7 cellular contexts compared by ENCODE assay signal in genomic region chr3:51388286-51389029, GRCh38. TPM values are rescaled to one million over a fixed set of nuclear protein-coding genes. Genes with fewer than 3 reads are reported as not detected.
DNase-seq lines count a peak whose midpoint lies in the region; ATAC-seq and TF ChIP-seq lines count a peak whose summit lies in the region.

No MANE protein-coding gene starts in this region.

- H3K27ac Mint-ChIP-seq in MCF 10A (ENCODE audit: low read depth, unreplicated experiment) (no peak overlapping the region), nephron (peak overlapping the region in 2 of 3 experiments; percentile 72 to 78)

- peak overlapping the region; percentile 84 for H3K4me2 ChIP-seq in Loucy (ENCODE audit: low read depth, low read length, poor library complexity, severe bottlenecking)

- POLR2A ChIA-PET in MCF 10A (lab: Yijun Ruan, JAX), result interaction anchor here (0.7 to 2.1 kb wide), 3 partner anchors 111 to 819 kb away, joined by 3 to 6 read pairs (median 3); partner anchors contain the start of genes DCAF1 and HEMK1

- no peaks in the 10 kb centered on the region for H3K9me2 ChIP-seq in Loucy (replicated peaks; ENCODE audit: low read depth, low read length)

- H3K9me3 Mint-ChIP-seq in MCF 10A (ENCODE audit: unreplicated experiment) (no peaks in the 10 kb centered on the region), nephron (no peaks in the 10 kb centered on the region)

- H3K4me3 Mint-ChIP-seq in MCF 10A (ENCODE audit: unreplicated experiment), result no peak overlapping the region
- peak overlapping the region; percentile 56 to 73 (median 67) for H3K4me3 Mint-ChIP-seq in nephron

- TF ChIP-seq CTCF in Loucy (conservative IDR thresholded peaks at IDR 0.05; ENCODE audit: low read length) (peak; percentile 37; the same call in 1 of the 2 replicates), MCF 10A (IDR thresholded peaks at IDR 0.05; ENCODE audit: unreplicated experiment) (peak; percentile 14), nephron (IDR thresholded peaks at IDR 0.05; ENCODE audit: unreplicated experiment in 3 of 3) (peak in 2 of 3 experiments; percentile 14 to 18)

- peaks cover 61% of the 10 kb centered on the region for H4K20me1 ChIP-seq in Loucy (ENCODE audit: insufficient read depth, low read length, poor library complexity, severe bottlenecking)

- peaks cover 4% of the 10 kb centered on the region; the same call in 1 of the 2 replicates for H3F3A ChIP-seq in Loucy (ENCODE audit: low read depth)

- H2AFZ ChIP-seq in Loucy (ENCODE audit: low read length), result no peak overlapping the region

- H3K79me2 ChIP-seq in Loucy (ENCODE audit: insufficient read depth, low read length), result peaks cover 88% of the 10 kb centered on the region

- peak overlapping the region; percentile 97 for H3K9ac ChIP-seq in Loucy (ENCODE audit: low read depth, low read length, poor library complexity, severe bottlenecking)

- no TSS peak for BruUV-seq in MCF 10A (replicated peaks; lab: Mats Ljungman, UMichigan)

- H3K36me3 ChIP-seq in Loucy (ENCODE audit: insufficient read depth, low read length) (peaks cover 23% of the 10 kb centered on the region; the same call in 1 of the 2 replicates), MG63 (peaks cover 44% of the 10 kb centered on the region)

- H3K4me1 Mint-ChIP-seq in MCF 10A (ENCODE audit: insufficient read depth, unreplicated experiment) (peaks cover 26% of the 10 kb centered on the region), nephron (peaks cover 58% of the 10 kb centered on the region)

- peaks cover 55% of the 10 kb centered on the region for H3K4me1 ChIP-seq in Loucy (ENCODE audit: insufficient read depth, low read length, poor library complexity, severe bottlenecking)

- peaks cover 26% of the 10 kb centered on the region for H3K36me3 Mint-ChIP-seq in MCF 10A (ENCODE audit: insufficient read depth, unreplicated experiment)
- H3K36me3 Mint-ChIP-seq in nephron (ENCODE audit: low read depth), result peaks cover 44% of the 10 kb centered on the region

- H3K4me3 ChIP-seq in Loucy (ENCODE audit: low read length, poor library complexity, severe bottlenecking) (peak overlapping the region; percentile 97), MG63 (no peak overlapping the region)

- H3K27me3 ChIP-seq in Loucy (ENCODE audit: insufficient read depth, low read length, poor library complexity, severe bottlenecking) (no peaks in the 10 kb centered on the region), MG63 (no peaks in the 10 kb centered on the region)

- ATAC-seq in HG02642 (IDR thresholded peaks at IDR 0.05; ENCODE audit: poor library complexity, unreplicated experiment), result no peak
- ATAC-seq in GM18867 (IDR thresholded peaks at IDR 0.05; ENCODE audit: unreplicated experiment), result no peak

- DNase-seq in ELF-1 (ENCODE audit: low read depth, low spot score) (peak; percentile 87), MCF 10A (ENCODE audit: unreplicated experiment) (no peak), MG63 (no peak)

- CTCF ChIA-PET in MCF 10A (lab: Yijun Ruan, JAX), result interaction anchor here (0.5 to 4.7 kb wide), 30 partner anchors 9 to 1961 kb away, joined by 3 to 59 read pairs (median 4); partner anchors contain the start of genes DCAF1, HEMK1 and MAPKAPK3

- intact Hi-C loops in MCF 10A (cut with micrococcal nuclease), result loop anchor here (1.0 to 5.0 kb wide), 2 partner anchors 284 to 772 kb away; partner anchors contain the start of gene TEX264

- no peaks in the 10 kb centered on the region for H3K9me3 ChIP-seq in Loucy (ENCODE audit: insufficient read depth, low read depth, low read length)
- H3K9me3 ChIP-seq in MG63, result no peaks in the 10 kb centered on the region

- H3K27me3 Mint-ChIP-seq in MCF 10A (ENCODE audit: insufficient read depth, unreplicated experiment), result no peaks in the 10 kb centered on the region
- no peaks in the 10 kb centered on the region for H3K27me3 Mint-ChIP-seq in nephron (ENCODE audit: low read depth)

RNA-seq across cellular contexts. Expression of gene RBM15B, which starts 2.6 kb away (rescaled TPM):
- total RNA-seq in MCF 10A (2022), result 32.5 and 33.6 TPM in 2 replicates
- total RNA-seq in MG63 (2014; rRNA removed; shearing (Covaris generic); ENCODE audit: low replicate concordance), result 24.6 and 25.2 TPM in 2 replicates

RNA-seq across cellular contexts. Expression of gene MANF, which starts 3.4 kb away (rescaled TPM):
- 271 and 273 TPM in 2 replicates for total RNA-seq in MCF 10A (2022)
- total RNA-seq in MG63 (2014; rRNA removed; shearing (Covaris generic); ENCODE audit: low replicate concordance), result 94.0 and 129 TPM in 2 replicates
